ENCODE assay signal across 1 cellular context in genomic region chr3:60153221-60153999, GRCh38.
TF ChIP-seq lines count a peak whose summit lies in the region.

No MANE protein-coding gene starts in this region.

TF ChIP-seq in GM12878, 131 proteins besides CTCF, POLR2A, EP300 and RAD21:
- TF ChIP-seq FOS (IDR thresholded peaks at IDR 0.05; ENCODE audit: borderline replicate concordance, extremely low read depth, insufficient read length) (no peak), SIX5 (IDR thresholded peaks at IDR 0.05; ENCODE audit: low read depth, low read length, severe bottlenecking) (no peak), STAT1 (conservative IDR thresholded peaks at IDR 0.05) (no peak), CBX3 (IDR thresholded peaks at IDR 0.05; ENCODE audit: borderline replicate concordance, low read depth) (no peak), ASH2L (IDR thresholded peaks at IDR 0.05; ENCODE audit: borderline replicate concordance, low read depth) (no peak), ZBTB40 (IDR thresholded peaks at IDR 0.05; ENCODE audit: borderline replicate concordance) (no peak), ZBED1 (IDR thresholded peaks at IDR 0.05; ENCODE audit: borderline replicate concordance) (no peak), HDAC6 (IDR thresholded peaks at IDR 0.05; ENCODE audit: unreplicated experiment) (no peak), SREBF2 (IDR thresholded peaks at IDR 0.05; ENCODE audit: low read length) (no peak), MEF2B (IDR thresholded peaks at IDR 0.05; ENCODE audit: partially characterized antibody, poor library complexity, severe bottlenecking) (no peak), SREBF1 (IDR thresholded peaks at IDR 0.05; ENCODE audit: low read length) (no peak), ZSCAN29 (IDR thresholded peaks at IDR 0.05) (no peak), HCFC1 (IDR thresholded peaks at IDR 0.05; ENCODE audit: low read length) (no peak), HSF1 (IDR thresholded peaks at IDR 0.05; ENCODE audit: low read depth, low read length) (no peak), CHD2 (IDR thresholded peaks at IDR 0.05; ENCODE audit: borderline replicate concordance, low read depth, low read length) (no peak), BMI1 (IDR thresholded peaks at IDR 0.05; ENCODE audit: borderline replicate concordance) (no peak), STAT3 (IDR thresholded peaks at IDR 0.05; ENCODE audit: low read depth, low read length) (no peak), RCOR1 (conservative IDR thresholded peaks at IDR 0.05; ENCODE audit: low read depth, low read length) (no peak), ATF3 (IDR thresholded peaks at IDR 0.05; ENCODE audit: borderline replicate concordance, extremely low read depth, low read depth, low read length) (no peak)
TF ChIP-seq in GM12878: peak in this region for 0.
